In the genomic region with DNA sequence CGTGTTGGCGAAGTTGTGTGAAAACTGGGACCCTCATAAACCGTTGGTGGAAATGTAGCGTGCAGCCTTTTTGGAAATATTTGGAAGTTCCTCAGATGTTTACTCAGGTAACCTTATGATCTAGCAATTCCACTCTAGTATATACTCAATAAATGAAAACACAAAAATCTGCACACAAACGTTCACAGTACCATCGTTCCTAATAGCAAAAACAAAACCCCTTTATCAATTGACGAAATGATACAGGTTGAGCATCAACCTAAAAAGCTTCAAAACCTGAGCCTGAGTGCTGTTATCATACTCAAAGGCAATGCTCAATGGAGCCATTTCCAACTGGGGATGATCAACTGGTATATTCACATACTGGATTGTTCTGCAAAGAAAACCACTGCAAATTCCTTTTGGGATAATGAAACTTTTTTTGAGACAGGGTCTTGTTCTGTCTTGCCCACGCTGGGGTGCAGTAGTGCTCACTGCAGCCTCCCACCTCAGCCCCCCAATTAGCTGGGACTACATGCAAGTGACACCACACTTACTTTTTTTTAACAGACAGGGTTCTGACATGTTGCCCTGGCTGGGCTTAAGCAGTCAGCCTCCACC, we compare ENCODE assay signal across 8 cellular contexts. TPM values are rescaled to one million over a fixed set of nuclear protein-coding genes. Genes with fewer than 3 reads are reported as not detected.
DNase-seq lines count a peak whose midpoint lies in the region; ATAC-seq and TF ChIP-seq lines count a peak whose summit lies in the region.

No MANE protein-coding gene starts in this region.

- H3K4me3 ChIP-seq in dorsolateral prefrontal cortex (peak overlapping the region; percentile 71 to 97 (median 89)), ovary (peak overlapping the region; percentile 94)

- H3K4me1 ChIP-seq in ovary (ENCODE audit: insufficient read depth) = peaks cover 6% of the 10 kb centered on the region

- TF ChIP-seq POLR2A in ovary (IDR thresholded peaks at IDR 0.05) = no peak

- H3K27ac ChIP-seq in dorsolateral prefrontal cortex = peak overlapping the region in 55 of 59 donors; percentile 75 to 98 (median 94)
- peak overlapping the region in 1 of 2 donors; percentile 94 for H3K27ac ChIP-seq in ovary

- 53 to 63% (median 61%) methylated on average over 8 of the region's 8 CpGs for WGBS in ovary, 3 donors

- no peaks in the 10 kb centered on the region for H3K36me3 ChIP-seq in ovary

- intact Hi-C loops in dorsolateral prefrontal cortex (cut with DNase I) (loop anchor here in 1 of 2 donors (2.0 to 5.0 kb wide), 2 partner anchors 325 to 794 kb away; a partner anchor contains a TSS), ovary (cut with DNase I) (loop anchor here in 2 of 4 donors (10.0 kb wide), 2 partner anchors 543 to 813 kb away; no protein-coding TSS in a partner anchor), posterior vena cava (cut with DNase I) (no loop called here)

- H3K27me3 ChIP-seq in dorsolateral prefrontal cortex = no peaks in the 10 kb centered on the region
- H3K27me3 ChIP-seq in ovary = no peaks in the 10 kb centered on the region

- no peak for ATAC-seq in GM18907 (IDR thresholded peaks at IDR 0.05; ENCODE audit: unreplicated experiment)

- H3K9me3 ChIP-seq in ovary = no peaks in the 10 kb centered on the region

- TF ChIP-seq EP300 in ovary (IDR thresholded peaks at IDR 0.05) = no peak

- DNase-seq in EL = peak; percentile 23
- peak; percentile 34 for DNase-seq in OCI-M2 (lab: John Stamatoyannopoulos, UW; ENCODE audit: unreplicated experiment)
- no peak for DNase-seq in dorsolateral prefrontal cortex
- DNase-seq in ovary = no peak
- DNase-seq in NCI-H1694 treated with DMSO at 0.1 percent for 48 hours (lab: John Stamatoyannopoulos, UW) = no peak
- DNase-seq in posterior vena cava (ENCODE audit: low spot score) = no peak
- no peak for DNase-seq in AG08396 (ENCODE audit: low spot score)

- no peak for TF ChIP-seq CTCF in dorsolateral prefrontal cortex (IDR thresholded peaks at IDR 0.05 in 54 of 56, conservative IDR thresholded peaks at IDR 0.05 in 2 of 56; ENCODE audit: low read depth in 1 of 56, partially characterized antibody in 56 of 56)
- no peak for TF ChIP-seq CTCF in ovary (IDR thresholded peaks at IDR 0.05)

RNA-seq across cellular contexts. Expression of a gene that starts 0.8 kb away (rescaled TPM):
- total RNA-seq in dorsolateral prefrontal cortex (100 to 1,000 TPM in 75 of 120 experiments, 10 to 100 TPM in 45; 65.6 to 143 (median 105) TPM), ovary (10 to 100 TPM; 35.4 to 51.4 (median 44.9) TPM), posterior vena cava (10 to 100 TPM; 58.8 to 60.7 TPM)
- polyA plus RNA-seq in ovary = 10 to 100 TPM; 60.0 to 81.3 TPM

RNA-seq across cellular contexts. Expression of a gene that starts 4.5 kb away (rescaled TPM):
- total RNA-seq in dorsolateral prefrontal cortex (100 to 1,000 TPM; 334 to 642 (median 435) TPM), ovary (1,000 to 10,000 TPM; 3,089 to 8,014 (median 3,638) TPM), posterior vena cava (1,000 to 10,000 TPM; 1,368 to 1,452 TPM)
- 1,000 to 10,000 TPM; 3,009 to 5,423 TPM for polyA plus RNA-seq in ovary

RNA-seq across cellular contexts. Expression of a gene that starts 27.4 kb away (rescaled TPM):
- 100 to 1,000 TPM in 110 of 120 experiments, 10 to 100 TPM in 10; 83.0 to 165 (median 116) TPM for total RNA-seq in dorsolateral prefrontal cortex
- 10 to 100 TPM; 64.1 to 96.0 (median 78.5) TPM for total RNA-seq in ovary
- polyA plus RNA-seq in ovary = 10 to 100 TPM; 26.2 to 61.5 TPM
- 10 to 100 TPM; 65.5 to 89.5 TPM for total RNA-seq in posterior vena cava

Comparison
In these comparisons a context has a peak if more than half of its experiments do, and no peak if none do; other contexts are left out.
1. DNase-seq: peak in EL (single experiment) and OCI-M2 (single experiment); none in dorsolateral prefrontal cortex (0 of 10), ovary (0 of 5), NCI-H1694 treated with DMSO at 0.1 percent for 48 hours (single experiment), posterior vena cava (single experiment) and AG08396 (single experiment).